8 cellular contexts compared by ENCODE assay signal in the genomic region with DNA sequence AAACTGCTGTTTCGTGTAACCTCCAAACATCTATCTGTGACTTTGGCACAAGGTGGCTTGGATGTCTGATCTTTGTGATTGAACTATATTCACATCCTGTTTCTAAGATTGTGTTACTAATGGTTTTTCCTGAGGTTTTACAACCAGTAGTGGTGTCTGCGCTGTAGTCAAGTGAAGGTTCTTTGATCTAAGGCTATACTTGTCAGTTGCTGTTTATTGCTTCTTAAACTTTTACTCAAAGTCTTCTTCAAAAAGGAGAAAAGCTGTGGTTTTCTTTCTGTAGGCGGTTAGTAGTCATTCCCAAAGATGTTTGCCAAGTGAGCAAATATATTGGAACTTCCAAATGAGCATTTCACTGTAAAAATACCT. TPM values are rescaled to one million over a fixed set of nuclear protein-coding genes. Genes with fewer than 3 reads are reported as not detected.
DNase-seq lines count a peak whose midpoint lies in the region; ATAC-seq, FAIRE-seq and TF ChIP-seq lines count a peak whose summit lies in the region.

No MANE protein-coding gene starts in this region.

- H3K4me2 ChIP-seq in keratinocyte (ENCODE audit: control insufficient read depth, extremely low read depth, insufficient read depth, low read depth, low read length) = peak overlapping the region; percentile 94

- H3K36me3 ChIP-seq in keratinocyte (ENCODE audit: control insufficient read depth in 2 of 2, extremely low read depth in 1 of 2, insufficient read depth in 2 of 2, low read length in 2 of 2) (no peaks in the 10 kb centered on the region), testis (ENCODE audit: low read depth, missing control alignments) (no peaks in the 10 kb centered on the region)

- TF ChIP-seq CTCF in keratinocyte (optimal IDR thresholded peaks at IDR 0.05 in 1 of 3, IDR thresholded peaks at IDR 0.05 in 1 of 3, conservative IDR thresholded peaks at IDR 0.05 in 1 of 3; ENCODE audit: extremely low read depth in 1 of 3, insufficient read depth in 2 of 3, low read length in 3 of 3) (no peak), testis (IDR thresholded peaks at IDR 0.05) (no peak)

- H3K27ac ChIP-seq in keratinocyte (ENCODE audit: control insufficient read depth, insufficient read depth, low read length) = no peak overlapping the region
- peak overlapping the region; percentile 99 for H3K27ac ChIP-seq in testis

- no peak overlapping the region for H3K4me3 Mint-ChIP-seq in activated naive CD4-positive, alpha-beta T cell treated with anti-CD3 and anti-CD28 coated beads, Interleukin-2, amount 10 ng/mL, durations not matched to agents 7 days and 5 days
- H3K4me3 Mint-ChIP-seq in activated CD8-positive, alpha-beta T cell treated with anti-CD3 and anti-CD28 coated beads, Interleukin-2, amount 10 ng/mL, durations not matched to agents 7 days and 5 days = no peak overlapping the region
- H3K4me3 Mint-ChIP-seq in activated T-cell treated with anti-CD3 and anti-CD28 coated beads, Interleukin-2, amount 50 U/mL, for 24 hours = no peak overlapping the region

- no peaks in the 10 kb centered on the region for H3K27me3 ChIP-seq in keratinocyte (ENCODE audit: control insufficient read depth, extremely low read depth, insufficient read depth, low read length)
- H3K27me3 ChIP-seq in testis = no peaks in the 10 kb centered on the region

- peaks cover 24% of the 10 kb centered on the region for H3K4me1 Mint-ChIP-seq in activated naive CD4-positive, alpha-beta T cell treated with anti-CD3 and anti-CD28 coated beads, Interleukin-2, amount 10 ng/mL, durations not matched to agents 7 days and 5 days
- peaks cover 28% of the 10 kb centered on the region for H3K4me1 Mint-ChIP-seq in activated CD8-positive, alpha-beta T cell treated with anti-CD3 and anti-CD28 coated beads, Interleukin-2, amount 10 ng/mL, durations not matched to agents 7 days and 5 days (ENCODE audit: low read depth)
- H3K4me1 Mint-ChIP-seq in activated T-cell treated with anti-CD3 and anti-CD28 coated beads, Interleukin-2, amount 50 U/mL, for 24 hours (ENCODE audit: low read depth) = peaks cover 27% of the 10 kb centered on the region

- ATAC-seq in activated CD8-positive, alpha-beta T cell treated with anti-CD3 and anti-CD28 coated beads, Interleukin-2, amount 10 ng/mL, durations not matched to agents 7 days and 5 days = peak; percentile 26
- no peak for ATAC-seq in GM21447 (IDR thresholded peaks at IDR 0.05; ENCODE audit: unreplicated experiment)
- no peak for ATAC-seq in GM21381 (IDR thresholded peaks at IDR 0.05; ENCODE audit: unreplicated experiment)

- H3K4me1 ChIP-seq in keratinocyte (ENCODE audit: control insufficient read depth, extremely low read depth, insufficient read depth, low read length) (peaks cover 28% of the 10 kb centered on the region), testis (peaks cover 47% of the 10 kb centered on the region)

- intact Hi-C loops in testis (cut with DNase I; ENCODE audit: low total_unique reads) = no loop called here

- H3K9me3 ChIP-seq in keratinocyte (ENCODE audit: control insufficient read depth, low read depth, low read length) (no peaks in the 10 kb centered on the region), testis (no peaks in the 10 kb centered on the region)

- H3K27me3 Mint-ChIP-seq in activated naive CD4-positive, alpha-beta T cell treated with anti-CD3 and anti-CD28 coated beads, Interleukin-2, amount 10 ng/mL, durations not matched to agents 7 days and 5 days = peaks cover 5% of the 10 kb centered on the region
- no peaks in the 10 kb centered on the region for H3K27me3 Mint-ChIP-seq in activated CD8-positive, alpha-beta T cell treated with anti-CD3 and anti-CD28 coated beads, Interleukin-2, amount 10 ng/mL, durations not matched to agents 7 days and 5 days (ENCODE audit: low read depth)
- no peaks in the 10 kb centered on the region for H3K27me3 Mint-ChIP-seq in activated T-cell treated with anti-CD3 and anti-CD28 coated beads, Interleukin-2, amount 50 U/mL, for 24 hours

- POLR2A ChIA-PET in activated CD8-positive, alpha-beta T cell treated with anti-CD3 and anti-CD28 coated beads, Interleukin-2, amount 10 ng/mL, durations not matched to agents 7 days and 5 days (lab: Charles Lee) = interaction anchor here (0.6 to 8.9 kb wide), 19 partner anchors 10 to 872 kb away, joined by 3 to 289 read pairs (median 4); a partner anchor contains a TSS

- H3K36me3 Mint-ChIP-seq in activated naive CD4-positive, alpha-beta T cell treated with anti-CD3 and anti-CD28 coated beads, Interleukin-2, amount 10 ng/mL, durations not matched to agents 7 days and 5 days = no peaks in the 10 kb centered on the region
- no peaks in the 10 kb centered on the region for H3K36me3 Mint-ChIP-seq in activated CD8-positive, alpha-beta T cell treated with anti-CD3 and anti-CD28 coated beads, Interleukin-2, amount 10 ng/mL, durations not matched to agents 7 days and 5 days (ENCODE audit: low read depth)
- H3K36me3 Mint-ChIP-seq in activated T-cell treated with anti-CD3 and anti-CD28 coated beads, Interleukin-2, amount 50 U/mL, for 24 hours (ENCODE audit: low read depth) = no peaks in the 10 kb centered on the region

- H4K20me1 ChIP-seq in keratinocyte (ENCODE audit: control insufficient read depth, extremely low read depth, insufficient read depth, low read length) = no peaks in the 10 kb centered on the region

- WGBS in testis, 2 donors = 35 to 41% methylated on average over 3 of the region's 3 CpGs

- TF ChIP-seq POLR2A in testis (IDR thresholded peaks at IDR 0.05) = no peak

- no peak for FAIRE-seq in keratinocyte (lab: Jason Lieb, UNC)

- H3K27ac Mint-ChIP-seq in activated naive CD4-positive, alpha-beta T cell treated with anti-CD3 and anti-CD28 coated beads, Interleukin-2, amount 10 ng/mL, durations not matched to agents 7 days and 5 days = no peak overlapping the region
- H3K27ac Mint-ChIP-seq in activated CD8-positive, alpha-beta T cell treated with anti-CD3 and anti-CD28 coated beads, Interleukin-2, amount 10 ng/mL, durations not matched to agents 7 days and 5 days = no peak overlapping the region
- no peak overlapping the region for H3K27ac Mint-ChIP-seq in activated T-cell treated with anti-CD3 and anti-CD28 coated beads, Interleukin-2, amount 50 U/mL, for 24 hours

- peak; percentile 37 for DNase-seq in activated naive CD4-positive, alpha-beta T cell treated with anti-CD3 and anti-CD28 coated beads, Interleukin-2, amount 10 ng/mL, durations not matched to agents 7 days and 5 days
- no peak for DNase-seq in activated naive CD4-positive, alpha-beta T cell treated with Interleukin-2 at 50 U/mL for 16 hours
- DNase-seq in activated CD8-positive, alpha-beta T cell treated with anti-CD3 and anti-CD28 coated beads, Interleukin-2, amount 10 ng/mL, durations not matched to agents 7 days and 5 days = peak; percentile 55
- no peak for DNase-seq in keratinocyte (ENCODE audit: low read depth, low spot score)
- DNase-seq in testis = no peak
- DNase-seq in activated T-cell treated with anti-CD3 and anti-CD28 coated beads, Interleukin-2, amount 50 U/mL, for 24 hours = no peak

- no peaks in the 10 kb centered on the region for H3K9me1 ChIP-seq in keratinocyte (ENCODE audit: control insufficient read depth, extremely low read depth, insufficient read depth, low read length)

- peak overlapping the region; percentile 100 for H3K9ac ChIP-seq in keratinocyte (ENCODE audit: control insufficient read depth, extremely low read depth, insufficient read depth, low read length)

- H3K4me3 ChIP-seq in keratinocyte (ENCODE audit: control insufficient read depth in 2 of 3, extremely low read depth in 1 of 3, insufficient read depth in 2 of 3, low read depth in 1 of 3, low read length in 3 of 3) (no peak overlapping the region), testis (peak overlapping the region; percentile 68 to 74)

- no peaks in the 10 kb centered on the region for H3K79me2 ChIP-seq in keratinocyte (ENCODE audit: control insufficient read depth, insufficient read depth, low read length)

- H2AFZ ChIP-seq in keratinocyte (ENCODE audit: control insufficient read depth, low read length) = peak overlapping the region; percentile 85

- no peaks in the 10 kb centered on the region for H3K9me3 Mint-ChIP-seq in activated naive CD4-positive, alpha-beta T cell treated with anti-CD3 and anti-CD28 coated beads, Interleukin-2, amount 10 ng/mL, durations not matched to agents 7 days and 5 days
- no peaks in the 10 kb centered on the region for H3K9me3 Mint-ChIP-seq in activated CD8-positive, alpha-beta T cell treated with anti-CD3 and anti-CD28 coated beads, Interleukin-2, amount 10 ng/mL, durations not matched to agents 7 days and 5 days (ENCODE audit: insufficient read depth)
- no peaks in the 10 kb centered on the region for H3K9me3 Mint-ChIP-seq in activated T-cell treated with anti-CD3 and anti-CD28 coated beads, Interleukin-2, amount 50 U/mL, for 24 hours

- CTCF ChIA-PET in activated naive CD4-positive, alpha-beta T cell treated with anti-CD3 and anti-CD28 coated beads, Interleukin-2, amount 10 ng/mL, durations not matched to agents 7 days and 5 days (lab: Charles Lee) = interaction anchor here (0.7 to 2.8 kb wide), 4 partner anchors 12 to 18 kb away, joined by 3 to 10 read pairs (median 6); a partner anchor contains a TSS
- CTCF ChIA-PET in activated CD8-positive, alpha-beta T cell treated with anti-CD3 and anti-CD28 coated beads, Interleukin-2, amount 10 ng/mL, durations not matched to agents 7 days and 5 days (lab: Charles Lee) = interaction anchor here (0.9 to 5.4 kb wide), 4 partner anchors 12 to 374 kb away, joined by 3 to 55 read pairs (median 17); a partner anchor contains a TSS

- dilution Hi-C loops in keratinocyte (cut with MboI; ENCODE audit: extremely low pct_ligation_motif_present, low sequenced_read_pairs) = no loop called here

RNA-seq across cellular contexts. Expression of a gene that starts 12.3 kb away (rescaled TPM):
- total RNA-seq in activated CD8-positive, alpha-beta T cell treated with anti-CD3 and anti-CD28 coated beads, Interleukin-2, amount 10 ng/mL, durations not matched to agents 7 days and 5 days = 100 to 1,000 TPM; 788 to 821 TPM
- polyA plus RNA-seq in keratinocyte (309 to 682 TPM (median 575 TPM) in 3 replicates), testis (ENCODE audit: insufficient read depth, low read depth, low replicate concordance) (379 TPM)
- 520 TPM for polyA plus RNA-seq in keratinocyte (2011; ENCODE audit: low read depth)
- 438 and 677 TPM in 2 replicates for polyA plus RNA-seq in keratinocyte (2011; cell fraction: cytosol; rRNA removed)
- 203 and 281 TPM in 2 replicates for polyA plus RNA-seq in keratinocyte (2011; cell fraction: nucleus; rRNA removed)
- 291 and 552 TPM in 2 replicates for polyA plus RNA-seq in keratinocyte (2012; ENCODE audit: low replicate concordance)
- polyA minus RNA-seq in keratinocyte = 77.3 to 499 TPM (median 297 TPM) in 3 replicates
- polyA minus RNA-seq in keratinocyte (2011; cell fraction: cytosol; rRNA and poly(A)+ RNA removed) = 633 TPM
- 116 and 121 TPM in 2 replicates for polyA minus RNA-seq in keratinocyte (2011; cell fraction: nucleus; rRNA and poly(A)+ RNA removed)
- 100 to 1,000 TPM; 428 to 526 TPM for total RNA-seq in testis

RNA-seq across cellular contexts. Expression of a gene that starts 52.8 kb away (rescaled TPM):
- 10 to 100 TPM; 22.1 to 23.5 TPM for total RNA-seq in activated CD8-positive, alpha-beta T cell treated with anti-CD3 and anti-CD28 coated beads, Interleukin-2, amount 10 ng/mL, durations not matched to agents 7 days and 5 days
- polyA plus RNA-seq in keratinocyte (8.5 to 9.2 TPM (median 8.6 TPM) in 3 replicates), testis (ENCODE audit: insufficient read depth, low read depth, low replicate concordance) (16.7 TPM)
- polyA plus RNA-seq in keratinocyte (2011; ENCODE audit: low read depth) = 33.2 TPM
- 3.9 and 5.1 TPM in 2 replicates for polyA plus RNA-seq in keratinocyte (2011; cell fraction: cytosol; rRNA removed)
- 21.5 and 22.6 TPM in 2 replicates for polyA plus RNA-seq in keratinocyte (2011; cell fraction: nucleus; rRNA removed)
- polyA plus RNA-seq in keratinocyte (2012; ENCODE audit: low replicate concordance) = 5.9 and 9.9 TPM in 2 replicates
- polyA minus RNA-seq in keratinocyte = 8.3 to 15.3 TPM (median 14.3 TPM) in 3 replicates
- 3.1 TPM for polyA minus RNA-seq in keratinocyte (2011; cell fraction: cytosol; rRNA and poly(A)+ RNA removed)
- 13.0 and 22.1 TPM in 2 replicates for polyA minus RNA-seq in keratinocyte (2011; cell fraction: nucleus; rRNA and poly(A)+ RNA removed)
- 10 to 100 TPM; 31.3 to 34.8 TPM for total RNA-seq in testis

Comparison
In these comparisons a context has a peak if more than half of its experiments do, and no peak if none do; other contexts are left out.
1. DNase-seq: peak in activated naive CD4-positive, alpha-beta T cell treated with anti-CD3 and anti-CD28 coated beads, Interleukin-2, amount 10 ng/mL, durations not matched to agents 7 days and 5 days (single experiment) and activated CD8-positive, alpha-beta T cell treated with anti-CD3 and anti-CD28 coated beads, Interleukin-2, amount 10 ng/mL, durations not matched to agents 7 days and 5 days (single experiment); none in activated naive CD4-positive, alpha-beta T cell treated with Interleukin-2 at 50 U/mL for 16 hours (single experiment), keratinocyte (single experiment), testis (single experiment) and activated T-cell treated with anti-CD3 and anti-CD28 coated beads, Interleukin-2, amount 50 U/mL, for 24 hours (single experiment).
2. H3K4me3 ChIP-seq: peak in testis (2 of 2); none in keratinocyte (0 of 3).